Comparison of ENCODE assay signal across 8 cellular contexts in genomic region chr22:39471421-39472141, GRCh38. TPM values are rescaled to one million over a fixed set of nuclear protein-coding genes. Genes with fewer than 3 reads are reported as not detected.
DNase-seq lines count a peak whose midpoint lies in the region; FAIRE-seq and TF ChIP-seq lines count a peak whose summit lies in the region.

No MANE protein-coding gene starts in this region.

- H3K79me2 ChIP-seq in SU-DHL-6 (ENCODE audit: insufficient read depth, low read length) (peaks cover 99% of the 10 kb centered on the region), smooth muscle cell (ENCODE audit: low read depth) (no peaks in the 10 kb centered on the region)

- FAIRE-seq in frontal cortex (lab: Jason Lieb, UNC) = no peak

- TF ChIP-seq CTCF in GM12872 (IDR thresholded peaks at IDR 0.05; ENCODE audit: insufficient read depth, low read depth, low read length) (0 out of 3 replicates have a peak, but pooled peaks have one; percentile 13), HFFc6 (IDR thresholded peaks at IDR 0.05) (no peak), SU-DHL-6 (IDR thresholded peaks at IDR 0.05; ENCODE audit: insufficient read depth, low read length, poor library complexity, severe bottlenecking) (no peak), smooth muscle cell (IDR thresholded peaks at IDR 0.05; ENCODE audit: borderline replicate concordance, insufficient read depth, poor library complexity, severe bottlenecking) (no peak)

- H3K27me3 ChIP-seq in SU-DHL-6 (ENCODE audit: low read length) (no peaks in the 10 kb centered on the region), smooth muscle cell (ENCODE audit: low read depth) (no peaks in the 10 kb centered on the region), MG63 (no peaks in the 10 kb centered on the region)

- WGBS in smooth muscle cell (ENCODE audit: low lambda C conversion rate) = 29% methylated on average over 13 of the region's 13 CpGs

- no peak overlapping the region for H2AFZ ChIP-seq in SU-DHL-6 (ENCODE audit: low read depth, low read length, severe bottlenecking)
- H2AFZ ChIP-seq in smooth muscle cell (ENCODE audit: low read depth) = no peak overlapping the region

- H3K4me3 Mint-ChIP-seq in HFFc6 = peak overlapping the region; percentile 30; the same call in 1 of the 2 replicates

- H3K9ac ChIP-seq in SU-DHL-6 (ENCODE audit: low read length) (peak overlapping the region; percentile 54), smooth muscle cell (ENCODE audit: low read depth) (no peak overlapping the region)

- H3K4me3 ChIP-seq in SU-DHL-6 (ENCODE audit: insufficient read depth, low read length, poor library complexity, severe bottlenecking) = no peak overlapping the region
- no peak overlapping the region for H3K4me3 ChIP-seq in smooth muscle cell
- no peak overlapping the region for H3K4me3 ChIP-seq in MG63

- DNase-seq in HFFc6 = peak; percentile 23
- DNase-seq in germinal center (ENCODE audit: low spot score) = peak; percentile 45
- DNase-seq in smooth muscle cell (lab: John Stamatoyannopoulos, UW; ENCODE audit: unreplicated experiment) = no peak
- no peak for DNase-seq in activated gamma-delta T cell (lab: John Stamatoyannopoulos, UW)
- no peak for DNase-seq in frontal cortex (ENCODE audit: low spot score in 2 of 2)
- no peak for DNase-seq in MG63

- H3K4me1 ChIP-seq in smooth muscle cell (ENCODE audit: low read depth) = peaks cover 51% of the 10 kb centered on the region

- H3K4me1 Mint-ChIP-seq in HFFc6 (ENCODE audit: low read depth) = peaks cover 56% of the 10 kb centered on the region

- no peaks in the 10 kb centered on the region for H3K9me2 ChIP-seq in SU-DHL-6 (replicated peaks; ENCODE audit: insufficient read depth, low read length)

- H3K4me2 ChIP-seq in SU-DHL-6 (ENCODE audit: low read depth, low read length, poor library complexity, severe bottlenecking) (peak overlapping the region; percentile 93), smooth muscle cell (peak overlapping the region; percentile 63)

- peaks cover 12% of the 10 kb centered on the region for H3K27me3 Mint-ChIP-seq in HFFc6 (ENCODE audit: insufficient read depth)

- H3K36me3 ChIP-seq in SU-DHL-6 (ENCODE audit: low read length) (no peaks in the 10 kb centered on the region), smooth muscle cell (ENCODE audit: low read depth) (no peaks in the 10 kb centered on the region), MG63 (no peaks in the 10 kb centered on the region)

- peak overlapping the region; percentile 95 for H3K27ac ChIP-seq in SU-DHL-6 (ENCODE audit: low read depth, low read length)
- H3K27ac ChIP-seq in smooth muscle cell (ENCODE audit: low read depth) = peak overlapping the region; percentile 53

- no peaks in the 10 kb centered on the region for H3K9me3 Mint-ChIP-seq in HFFc6

- no peaks in the 10 kb centered on the region for H3K9me3 ChIP-seq in SU-DHL-6 (ENCODE audit: insufficient read depth, low read length)
- H3K9me3 ChIP-seq in smooth muscle cell (replicated peaks; ENCODE audit: low read depth) = no peaks in the 10 kb centered on the region
- H3K9me3 ChIP-seq in MG63 = no peaks in the 10 kb centered on the region

- no peaks in the 10 kb centered on the region for H3K36me3 Mint-ChIP-seq in HFFc6 (ENCODE audit: low read depth)

- H3F3A ChIP-seq in SU-DHL-6 (ENCODE audit: insufficient read depth) (peaks cover 20% of the 10 kb centered on the region), smooth muscle cell (ENCODE audit: low read depth) (peaks cover 24% of the 10 kb centered on the region)

- peak overlapping the region; percentile 10; the same call in 1 of the 2 replicates for H3K27ac Mint-ChIP-seq in HFFc6

- H4K20me1 ChIP-seq in SU-DHL-6 (ENCODE audit: low read depth, low read length) (no peaks in the 10 kb centered on the region; the same call in 1 of the 2 replicates), smooth muscle cell (ENCODE audit: low read depth) (peaks cover 84% of the 10 kb centered on the region)

RNA-seq across cellular contexts. Expression of gene MGAT3, which starts 14.8 kb away (rescaled TPM):
- total RNA-seq in HFFc6 (2021; fragmentation: NEBNext Ultra II Directional; extraction: Animal tissue kit (Norgen Biotek cat#: 25700)) = not detected
- total RNA-seq in smooth muscle cell (7.8 and 9.4 TPM in 2 replicates), frontal cortex (19.2 TPM)
- 3.9 and 4.4 TPM in 2 replicates for polyA plus RNA-seq in smooth muscle cell
- total RNA-seq in MG63 (2014; rRNA removed; shearing (Covaris generic); ENCODE audit: low replicate concordance) = 0.20 TPM in 1 of 2 replicates, not detected in the other

RNA-seq across cellular contexts. Expression of gene MIEF1, which starts 30.5 kb away (rescaled TPM):
- 10 to 100 TPM; 26.4 to 32.8 (median 28.7) TPM for total RNA-seq in HFFc6 (2021; fragmentation: NEBNext Ultra II Directional; extraction: Animal tissue kit (Norgen Biotek cat#: 25700))
- 11.1 and 17.8 TPM in 2 replicates for total RNA-seq in smooth muscle cell
- polyA plus RNA-seq in smooth muscle cell = 11.3 and 14.5 TPM in 2 replicates
- 16.3 TPM for total RNA-seq in frontal cortex
- 32.3 and 32.7 TPM in 2 replicates for total RNA-seq in MG63 (2014; rRNA removed; shearing (Covaris generic); ENCODE audit: low replicate concordance)

RNA-seq across cellular contexts. Expression of gene ATF4, which starts 48.8 kb away (rescaled TPM):
- 100 to 1,000 TPM; 227 to 271 (median 249) TPM for total RNA-seq in HFFc6 (2021; fragmentation: NEBNext Ultra II Directional; extraction: Animal tissue kit (Norgen Biotek cat#: 25700))
- total RNA-seq in smooth muscle cell (421 and 443 TPM in 2 replicates), frontal cortex (92.9 TPM)
- 288 and 339 TPM in 2 replicates for polyA plus RNA-seq in smooth muscle cell
- total RNA-seq in MG63 (2014; rRNA removed; shearing (Covaris generic); ENCODE audit: low replicate concordance) = 345 and 436 TPM in 2 replicates

Comparison
In these comparisons a context has a peak if more than half of its experiments do, and no peak if none do; other contexts are left out.
1. DNase-seq: peak in HFFc6 (single experiment) and germinal center (single experiment); none in smooth muscle cell (single experiment), activated gamma-delta T cell (single experiment), frontal cortex (0 of 2) and MG63 (single experiment).